9 cellular contexts compared by ENCODE assay signal in the genomic region with DNA sequence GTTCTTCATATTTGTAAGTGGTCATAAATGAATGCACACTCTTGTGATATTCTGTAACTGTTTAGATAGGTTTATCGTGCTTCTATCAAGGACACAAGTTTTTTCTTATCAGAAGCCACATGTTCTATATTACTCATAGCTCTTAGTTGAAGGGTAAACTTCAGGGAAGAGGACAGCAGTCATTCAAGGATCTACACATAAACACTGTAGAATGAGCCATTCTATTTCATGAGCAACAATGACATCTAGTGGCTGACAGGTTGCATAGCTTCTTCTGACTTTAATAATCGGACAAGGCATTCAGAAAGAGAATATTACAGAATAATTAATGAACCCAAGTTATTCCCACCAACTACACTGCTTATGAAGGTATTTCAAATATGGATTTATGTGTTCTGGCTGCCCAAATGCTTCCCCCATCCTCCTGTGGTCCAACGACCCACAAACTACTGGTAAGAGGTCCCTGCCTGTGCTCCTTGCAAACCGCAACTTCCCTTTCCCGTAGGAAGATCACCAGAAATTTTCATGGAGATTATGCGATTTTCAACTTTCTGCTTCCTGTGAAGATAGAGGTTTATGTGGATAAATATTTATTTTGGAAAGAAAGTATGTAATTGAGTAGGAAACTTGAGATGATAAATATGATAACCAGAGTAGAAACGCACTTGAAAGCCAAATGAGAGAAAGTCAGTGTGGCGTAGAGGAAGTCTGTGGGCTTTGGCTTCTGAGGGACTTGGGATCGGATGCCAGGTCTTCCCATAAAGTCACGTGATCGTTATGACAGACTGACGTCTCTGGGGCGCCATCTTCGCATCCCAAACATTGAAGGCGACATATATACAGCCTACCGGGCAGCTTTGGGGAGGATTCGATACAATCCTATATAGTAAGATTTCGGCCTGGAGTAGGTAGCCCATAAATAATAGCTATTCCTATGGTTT. TPM values are rescaled to one million over a fixed set of nuclear protein-coding genes. Genes with fewer than 3 reads are reported as not detected.
A peak's percentile ranks its signal among the peaks of the same experiment; 100 is the strongest.
DNase-seq lines count a peak whose midpoint lies in the region; ATAC-seq and TF ChIP-seq lines count a peak whose summit lies in the region.
"Had no signal": no experiment of that assay in that cellular context is flagged by ENCODE, and none has a peak within 500 bp of the region (broad histone marks: within the 10 kb centered on the region; RNA-seq: fewer than 3 reads in every experiment).

No MANE protein-coding gene starts in this region.

- H3K4me3 Mint-ChIP-seq in brain = no peak overlapping the region
- H3K4me3 Mint-ChIP-seq in stimulated activated naive CD8-positive, alpha-beta T cell treated with anti-CD3 and anti-CD28 coated beads, Interleukin-15, amount 100 ng/mL, for 72 hours = no peak overlapping the region
- H3K4me3 Mint-ChIP-seq: activated naive CD4-positive, alpha-beta T cell treated with anti-CD3 and anti-CD28 coated beads, Interleukin-2, amount 50 U/mL, for 24 hours had no signal

- H3K9me3 Mint-ChIP-seq in brain = no peaks in the 10 kb centered on the region
- H3K9me3 Mint-ChIP-seq in stimulated activated naive CD8-positive, alpha-beta T cell treated with anti-CD3 and anti-CD28 coated beads, Interleukin-15, amount 100 ng/mL, for 72 hours = no peaks in the 10 kb centered on the region
- H3K9me3 Mint-ChIP-seq: activated naive CD4-positive, alpha-beta T cell treated with anti-CD3 and anti-CD28 coated beads, Interleukin-2, amount 50 U/mL, for 24 hours had no signal

- ATAC-seq in GM19397 (IDR thresholded peaks at IDR 0.05; ENCODE audit: unreplicated experiment) (peak; percentile 68), HG03457 (IDR thresholded peaks at IDR 0.05; ENCODE audit: unreplicated experiment) (peak; percentile 69)
- ATAC-seq in stimulated activated naive CD8-positive, alpha-beta T cell treated with anti-CD3 and anti-CD28 coated beads, Interleukin-15, amount 100 ng/mL, for 72 hours = peak; percentile 66

- DNase-seq in DMS79 treated with DMSO at 0.1 percent for 48 hours (lab: John Stamatoyannopoulos, UW) (peak; percentile 75), NCI-H446 treated with DMSO at 0.1 percent for 48 hours (lab: John Stamatoyannopoulos, UW) (peak; percentile 76), iPS-NIHi11 (ENCODE audit: low spot score) (peak; percentile 62)
- no peak for DNase-seq in stimulated activated naive CD8-positive, alpha-beta T cell treated with anti-CD3 and anti-CD28 coated beads, Interleukin-15, amount 100 ng/mL, for 72 hours
- no peak for DNase-seq in activated naive CD4-positive, alpha-beta T cell (lab: John Stamatoyannopoulos, UW)

- H3K27me3 Mint-ChIP-seq in brain = peaks cover 4% of the 10 kb centered on the region
- H3K27me3 Mint-ChIP-seq in stimulated activated naive CD8-positive, alpha-beta T cell treated with anti-CD3 and anti-CD28 coated beads, Interleukin-15, amount 100 ng/mL, for 72 hours = peaks cover 30% of the 10 kb centered on the region

- peak; percentile 89 to 94 for TF ChIP-seq CTCF in brain (conservative IDR thresholded peaks at IDR 0.05)

- H3K27ac Mint-ChIP-seq in brain = peak overlapping the region in 3 of 5 experiments; percentile 8 to 66 (median 31)
- H3K27ac Mint-ChIP-seq in stimulated activated naive CD8-positive, alpha-beta T cell treated with anti-CD3 and anti-CD28 coated beads, Interleukin-15, amount 100 ng/mL, for 72 hours = no peak overlapping the region
- H3K27ac Mint-ChIP-seq: activated naive CD4-positive, alpha-beta T cell treated with anti-CD3 and anti-CD28 coated beads, Interleukin-2, amount 50 U/mL, for 24 hours had no signal

- peaks cover 15% of the 10 kb centered on the region for H3K4me1 Mint-ChIP-seq in brain
- no peaks in the 10 kb centered on the region for H3K4me1 Mint-ChIP-seq in stimulated activated naive CD8-positive, alpha-beta T cell treated with anti-CD3 and anti-CD28 coated beads, Interleukin-15, amount 100 ng/mL, for 72 hours
- H3K4me1 Mint-ChIP-seq: activated naive CD4-positive, alpha-beta T cell treated with anti-CD3 and anti-CD28 coated beads, Interleukin-2, amount 50 U/mL, for 24 hours had no signal

- H3K36me3 Mint-ChIP-seq in brain = no peaks in the 10 kb centered on the region
- H3K36me3 Mint-ChIP-seq: activated naive CD4-positive, alpha-beta T cell treated with anti-CD3 and anti-CD28 coated beads, Interleukin-2, amount 50 U/mL, for 24 hours had no signal

RNA-seq across cellular contexts. Expression of a gene that starts 16.7 kb away (rescaled TPM):
- not detected for polyA plus RNA-seq in brain (ENCODE audit: insufficient read depth, low read depth, low replicate concordance)

Comparison
In these comparisons a context has a peak if more than half of its experiments do, and no peak if none do; other contexts are left out.
1. DNase-seq: peak in DMS79 treated with DMSO at 0.1 percent for 48 hours (single experiment), NCI-H446 treated with DMSO at 0.1 percent for 48 hours (single experiment) and iPS-NIHi11 (single experiment); none in stimulated activated naive CD8-positive, alpha-beta T cell treated with anti-CD3 and anti-CD28 coated beads, Interleukin-15, amount 100 ng/mL, for 72 hours (0 of 2) and activated naive CD4-positive, alpha-beta T cell (0 of 4).
2. H3K27ac Mint-ChIP-seq: peak in brain (3 of 5); none in stimulated activated naive CD8-positive, alpha-beta T cell treated with anti-CD3 and anti-CD28 coated beads, Interleukin-15, amount 100 ng/mL, for 72 hours (0 of 2).
3. Peak in every context shown above with its lines, with median percentiles within 50 percentile points of each other: ATAC-seq.